3 cellular contexts compared by ENCODE assay signal in the genomic region with DNA sequence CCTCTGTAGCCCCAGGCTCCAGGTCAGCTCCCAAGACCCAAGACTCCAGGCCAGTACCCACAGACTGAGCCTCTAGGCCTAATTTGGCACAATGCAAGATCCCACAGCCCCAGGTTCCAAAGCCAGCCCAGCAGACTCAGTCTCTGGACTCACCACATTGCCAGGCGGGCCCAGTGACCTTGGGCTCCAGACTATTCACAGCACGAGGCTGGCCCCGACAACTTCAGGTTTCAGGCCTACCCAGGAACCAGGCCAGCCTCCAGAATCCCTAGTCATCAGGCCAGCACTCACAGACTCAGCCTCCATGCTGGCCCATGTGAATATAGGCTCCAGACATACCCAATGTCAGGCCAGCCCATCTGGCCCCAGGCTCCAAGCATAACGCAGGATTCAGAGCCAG.
TF ChIP-seq lines count a peak whose summit lies in the region.

No MANE protein-coding gene starts in this region.

TF ChIP-seq in IMR-90, 13 proteins besides CTCF, POLR2A, EP300 and RAD21 (continued from another document):
- TF ChIP-seq, protein P1, sequence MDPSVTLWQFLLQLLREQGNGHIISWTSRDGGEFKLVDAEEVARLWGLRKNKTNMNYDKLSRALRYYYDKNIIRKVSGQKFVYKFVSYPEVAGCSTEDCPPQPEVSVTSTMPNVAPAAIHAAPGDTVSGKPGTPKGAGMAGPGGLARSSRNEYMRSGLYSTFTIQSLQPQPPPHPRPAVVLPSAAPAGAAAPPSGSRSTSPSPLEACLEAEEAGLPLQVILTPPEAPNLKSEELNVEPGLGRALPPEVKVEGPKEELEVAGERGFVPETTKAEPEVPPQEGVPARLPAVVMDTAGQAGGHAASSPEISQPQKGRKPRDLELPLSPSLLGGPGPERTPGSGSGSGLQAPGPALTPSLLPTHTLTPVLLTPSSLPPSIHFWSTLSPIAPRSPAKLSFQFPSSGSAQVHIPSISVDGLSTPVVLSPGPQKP (IDR thresholded peaks at IDR 0.05; ENCODE audit: borderline replicate concordance, low read depth, low read length), result no peak
- TF ChIP-seq CHD1 (IDR thresholded peaks at IDR 0.05; ENCODE audit: low read depth, low read length) (no peak), MAFK (IDR thresholded peaks at IDR 0.05; ENCODE audit: low read depth, low read length) (no peak), RCOR1 (IDR thresholded peaks at IDR 0.05; ENCODE audit: insufficient replicate concordance, low read length) (no peak), FOS (IDR thresholded peaks at IDR 0.05; ENCODE audit: low read depth, low read length) (no peak), CEBPB (IDR thresholded peaks at IDR 0.05; ENCODE audit: low read depth, low read length) (no peak), SMC3 (IDR thresholded peaks at IDR 0.05; ENCODE audit: low read depth, low read length) (no peak)
- TF ChIP-seq, protein P2, sequence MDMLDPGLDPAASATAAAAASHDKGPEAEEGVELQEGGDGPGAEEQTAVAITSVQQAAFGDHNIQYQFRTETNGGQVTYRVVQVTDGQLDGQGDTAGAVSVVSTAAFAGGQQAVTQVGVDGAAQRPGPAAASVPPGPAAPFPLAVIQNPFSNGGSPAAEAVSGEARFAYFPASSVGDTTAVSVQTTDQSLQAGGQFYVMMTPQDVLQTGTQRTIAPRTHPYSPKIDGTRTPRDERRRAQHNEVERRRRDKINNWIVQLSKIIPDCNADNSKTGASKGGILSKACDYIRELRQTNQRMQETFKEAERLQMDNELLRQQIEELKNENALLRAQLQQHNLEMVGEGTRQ (IDR thresholded peaks at IDR 0.05; ENCODE audit: low read depth, low read length), result no peak

TF ChIP-seq in HepG2, 621 proteins besides CTCF, POLR2A, EP300 and RAD21 (continued from another document):
- TF ChIP-seq, protein P3, sequence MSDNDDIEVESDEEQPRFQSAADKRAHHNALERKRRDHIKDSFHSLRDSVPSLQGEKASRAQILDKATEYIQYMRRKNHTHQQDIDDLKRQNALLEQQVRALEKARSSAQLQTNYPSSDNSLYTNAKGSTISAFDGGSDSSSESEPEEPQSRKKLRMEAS (IDR thresholded peaks at IDR 0.05), result peak; percentile 61
- TF ChIP-seq, protein P4, sequence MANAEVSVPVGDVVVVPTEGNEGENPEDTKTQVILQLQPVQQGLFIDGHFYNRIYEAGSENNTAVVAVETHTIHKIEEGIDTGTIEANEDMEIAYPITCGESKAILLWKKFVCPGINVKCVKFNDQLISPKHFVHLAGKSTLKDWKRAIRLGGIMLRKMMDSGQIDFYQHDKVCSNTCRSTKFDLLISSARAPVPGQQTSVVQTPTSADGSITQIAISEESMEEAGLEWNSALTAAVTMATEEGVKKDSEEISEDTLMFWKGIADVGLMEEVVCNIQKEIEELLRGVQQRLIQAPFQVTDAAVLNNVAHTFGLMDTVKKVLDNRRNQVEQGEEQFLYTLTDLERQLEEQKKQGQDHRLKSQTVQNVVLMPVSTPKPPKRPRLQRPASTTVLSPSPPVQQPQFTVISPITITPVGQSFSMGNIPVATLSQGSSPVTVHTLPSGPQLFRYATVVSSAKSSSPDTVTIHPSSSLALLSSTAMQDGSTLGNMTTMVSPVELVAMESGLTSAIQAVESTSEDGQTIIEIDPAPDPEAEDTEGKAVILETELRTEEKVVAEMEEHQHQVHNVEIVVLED (CRISPR knock-in tag; IDR thresholded peaks at IDR 0.05; ENCODE audit: borderline replicate concordance), result no peak
- TF ChIP-seq, protein P5, sequence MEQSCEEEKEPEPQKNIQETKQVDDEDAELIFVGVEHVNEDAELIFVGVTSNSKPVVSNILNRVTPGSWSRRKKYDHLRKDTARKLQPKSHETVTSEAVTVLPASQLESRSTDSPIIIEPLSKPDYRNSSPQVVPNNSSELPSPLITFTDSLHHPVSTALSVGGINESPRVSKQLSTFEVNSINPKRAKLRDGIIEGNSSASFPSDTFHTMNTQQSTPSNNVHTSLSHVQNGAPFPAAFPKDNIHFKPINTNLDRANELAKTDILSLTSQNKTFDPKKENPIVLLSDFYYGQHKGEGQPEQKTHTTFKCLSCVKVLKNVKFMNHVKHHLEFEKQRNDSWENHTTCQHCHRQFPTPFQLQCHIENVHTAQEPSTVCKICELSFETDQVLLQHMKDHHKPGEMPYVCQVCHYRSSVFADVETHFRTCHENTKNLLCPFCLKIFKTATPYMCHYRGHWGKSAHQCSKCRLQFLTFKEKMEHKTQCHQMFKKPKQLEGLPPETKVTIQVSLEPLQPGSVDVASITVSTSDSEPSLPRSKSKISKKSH (CRISPR knock-in tag; IDR thresholded peaks at IDR 0.05; ENCODE audit: borderline replicate concordance), result peak; percentile 30; the same call in 1 of the 2 replicates
- TF ChIP-seq, protein P6, sequence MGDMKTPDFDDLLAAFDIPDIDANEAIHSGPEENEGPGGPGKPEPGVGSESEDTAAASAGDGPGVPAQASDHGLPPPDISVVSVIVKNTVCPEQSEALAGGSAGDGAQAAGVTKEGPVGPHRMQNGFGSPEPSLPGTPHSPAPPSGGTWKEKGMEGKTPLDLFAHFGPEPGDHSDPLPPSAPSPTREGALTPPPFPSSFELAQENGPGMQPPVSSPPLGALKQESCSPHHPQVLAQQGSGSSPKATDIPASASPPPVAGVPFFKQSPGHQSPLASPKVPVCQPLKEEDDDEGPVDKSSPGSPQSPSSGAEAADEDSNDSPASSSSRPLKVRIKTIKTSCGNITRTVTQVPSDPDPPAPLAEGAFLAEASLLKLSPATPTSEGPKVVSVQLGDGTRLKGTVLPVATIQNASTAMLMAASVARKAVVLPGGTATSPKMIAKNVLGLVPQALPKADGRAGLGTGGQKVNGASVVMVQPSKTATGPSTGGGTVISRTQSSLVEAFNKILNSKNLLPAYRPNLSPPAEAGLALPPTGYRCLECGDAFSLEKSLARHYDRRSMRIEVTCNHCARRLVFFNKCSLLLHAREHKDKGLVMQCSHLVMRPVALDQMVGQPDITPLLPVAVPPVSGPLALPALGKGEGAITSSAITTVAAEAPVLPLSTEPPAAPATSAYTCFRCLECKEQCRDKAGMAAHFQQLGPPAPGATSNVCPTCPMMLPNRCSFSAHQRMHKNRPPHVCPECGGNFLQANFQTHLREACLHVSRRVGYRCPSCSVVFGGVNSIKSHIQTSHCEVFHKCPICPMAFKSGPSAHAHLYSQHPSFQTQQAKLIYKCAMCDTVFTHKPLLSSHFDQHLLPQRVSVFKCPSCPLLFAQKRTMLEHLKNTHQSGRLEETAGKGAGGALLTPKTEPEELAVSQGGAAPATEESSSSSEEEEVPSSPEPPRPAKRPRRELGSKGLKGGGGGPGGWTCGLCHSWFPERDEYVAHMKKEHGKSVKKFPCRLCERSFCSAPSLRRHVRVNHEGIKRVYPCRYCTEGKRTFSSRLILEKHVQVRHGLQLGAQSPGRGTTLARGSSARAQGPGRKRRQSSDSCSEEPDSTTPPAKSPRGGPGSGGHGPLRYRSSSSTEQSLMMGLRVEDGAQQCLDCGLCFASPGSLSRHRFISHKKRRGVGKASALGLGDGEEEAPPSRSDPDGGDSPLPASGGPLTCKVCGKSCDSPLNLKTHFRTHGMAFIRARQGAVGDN (CRISPR knock-in tag; IDR thresholded peaks at IDR 0.05), result peak; percentile 48; the same call in 1 of the 2 replicates
- TF ChIP-seq ZNF660 (CRISPR knock-in tag; IDR thresholded peaks at IDR 0.05; ENCODE audit: borderline replicate concordance, low read depth), result no peak
- peak; percentile 57 for TF ChIP-seq ZNF883 (CRISPR knock-in tag; IDR thresholded peaks at IDR 0.05; ENCODE audit: not compliant biosample characterization)
- peak; percentile 54; the same call in 1 of the 2 replicates for TF ChIP-seq ZFY (CRISPR knock-in tag; IDR thresholded peaks at IDR 0.05)
- 0 out of 2 replicates have a peak, but pooled peaks have one; percentile 16 for TF ChIP-seq MYC (CRISPR knock-in tag; IDR thresholded peaks at IDR 0.05; ENCODE audit: borderline replicate concordance)

TF ChIP-seq in SK-N-SH treated with all-trans-retinoic acid at 6 μM for 48 hours, 23 proteins besides CTCF, POLR2A, EP300 and RAD21 (continued from another document):
- TF ChIP-seq, protein P7, sequence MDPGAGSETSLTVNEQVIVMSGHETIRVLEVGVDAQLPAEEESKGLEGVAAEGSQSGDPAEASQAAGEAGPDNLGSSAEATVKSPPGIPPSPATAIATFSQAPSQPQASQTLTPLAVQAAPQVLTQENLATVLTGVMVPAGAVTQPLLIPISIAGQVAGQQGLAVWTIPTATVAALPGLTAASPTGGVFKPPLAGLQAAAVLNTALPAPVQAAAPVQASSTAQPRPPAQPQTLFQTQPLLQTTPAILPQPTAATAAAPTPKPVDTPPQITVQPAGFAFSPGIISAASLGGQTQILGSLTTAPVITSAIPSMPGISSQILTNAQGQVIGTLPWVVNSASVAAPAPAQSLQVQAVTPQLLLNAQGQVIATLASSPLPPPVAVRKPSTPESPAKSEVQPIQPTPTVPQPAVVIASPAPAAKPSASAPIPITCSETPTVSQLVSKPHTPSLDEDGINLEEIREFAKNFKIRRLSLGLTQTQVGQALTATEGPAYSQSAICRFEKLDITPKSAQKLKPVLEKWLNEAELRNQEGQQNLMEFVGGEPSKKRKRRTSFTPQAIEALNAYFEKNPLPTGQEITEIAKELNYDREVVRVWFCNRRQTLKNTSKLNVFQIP (CRISPR knock-in tag; IDR thresholded peaks at IDR 0.05; ENCODE audit: borderline replicate concordance, low read depth), result no peak
- TF ChIP-seq, protein P8, sequence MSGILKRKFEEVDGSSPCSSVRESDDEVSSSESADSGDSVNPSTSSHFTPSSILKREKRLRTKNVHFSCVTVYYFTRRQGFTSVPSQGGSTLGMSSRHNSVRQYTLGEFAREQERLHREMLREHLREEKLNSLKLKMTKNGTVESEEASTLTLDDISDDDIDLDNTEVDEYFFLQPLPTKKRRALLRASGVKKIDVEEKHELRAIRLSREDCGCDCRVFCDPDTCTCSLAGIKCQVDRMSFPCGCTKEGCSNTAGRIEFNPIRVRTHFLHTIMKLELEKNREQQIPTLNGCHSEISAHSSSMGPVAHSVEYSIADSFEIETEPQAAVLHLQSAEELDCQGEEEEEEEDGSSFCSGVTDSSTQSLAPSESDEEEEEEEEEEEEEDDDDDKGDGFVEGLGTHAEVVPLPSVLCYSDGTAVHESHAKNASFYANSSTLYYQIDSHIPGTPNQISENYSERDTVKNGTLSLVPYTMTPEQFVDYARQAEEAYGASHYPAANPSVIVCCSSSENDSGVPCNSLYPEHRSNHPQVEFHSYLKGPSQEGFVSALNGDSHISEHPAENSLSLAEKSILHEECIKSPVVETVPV (CRISPR knock-in tag; IDR thresholded peaks at IDR 0.05), result no peak
- no peak for TF ChIP-seq ESRRG (CRISPR knock-in tag; IDR thresholded peaks at IDR 0.05)
- TF ChIP-seq GLIS3 (CRISPR knock-in tag; IDR thresholded peaks at IDR 0.05), result no peak
- no peak for TF ChIP-seq ZFP30 (CRISPR knock-in tag; IDR thresholded peaks at IDR 0.05)
- no peak for TF ChIP-seq TOX (CRISPR knock-in tag; IDR thresholded peaks at IDR 0.05; ENCODE audit: borderline replicate concordance)
- TF ChIP-seq, protein P9, sequence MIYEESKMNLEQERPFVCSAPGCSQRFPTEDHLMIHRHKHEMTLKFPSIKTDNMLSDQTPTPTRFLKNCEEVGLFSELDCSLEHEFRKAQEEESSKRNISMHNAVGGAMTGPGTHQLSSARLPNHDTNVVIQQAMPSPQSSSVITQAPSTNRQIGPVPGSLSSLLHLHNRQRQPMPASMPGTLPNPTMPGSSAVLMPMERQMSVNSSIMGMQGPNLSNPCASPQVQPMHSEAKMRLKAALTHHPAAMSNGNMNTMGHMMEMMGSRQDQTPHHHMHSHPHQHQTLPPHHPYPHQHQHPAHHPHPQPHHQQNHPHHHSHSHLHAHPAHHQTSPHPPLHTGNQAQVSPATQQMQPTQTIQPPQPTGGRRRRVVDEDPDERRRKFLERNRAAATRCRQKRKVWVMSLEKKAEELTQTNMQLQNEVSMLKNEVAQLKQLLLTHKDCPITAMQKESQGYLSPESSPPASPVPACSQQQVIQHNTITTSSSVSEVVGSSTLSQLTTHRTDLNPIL (CRISPR knock-in tag; IDR thresholded peaks at IDR 0.05; ENCODE audit: low read depth), result no peak
- no peak for TF ChIP-seq ARNTL (CRISPR knock-in tag; IDR thresholded peaks at IDR 0.05; ENCODE audit: borderline replicate concordance, low read depth)
